Comparison of ENCODE assay signal across 16 cellular contexts in genomic region chr1:112841825-112842224, GRCh38.
A peak's percentile ranks its signal among the peaks of the same experiment; 100 is the strongest.
DNase-seq lines count a peak whose midpoint lies in the region; ATAC-seq lines count a peak whose summit lies in the region.
"Had no signal": no experiment of that assay in that cellular context is flagged by ENCODE, and none has a peak within 500 bp of the region (broad histone marks: within the 10 kb centered on the region; RNA-seq: fewer than 3 reads in every experiment).

No MANE protein-coding gene starts in this region.

- H3K27ac Mint-ChIP-seq in dendritic cell treated with granulocyte-macrophage colony-stimulating factor and Interleukin-4, amounts not matched to agents 40 ng/mL and 50 ng/mL, for 4 days = peak overlapping the region; percentile 82
- H3K27ac Mint-ChIP-seq: mesothelial cell of epicardium had no signal

- H3K36me3 Mint-ChIP-seq in dendritic cell treated with granulocyte-macrophage colony-stimulating factor and Interleukin-4, amounts not matched to agents 40 ng/mL and 50 ng/mL, for 4 days (ENCODE audit: low read depth) = no peaks in the 10 kb centered on the region
- H3K36me3 Mint-ChIP-seq: mesothelial cell of epicardium had no signal

- DNase-seq in GDM1 (lab: John Stamatoyannopoulos, UW) (peak; percentile 33), NOMO-1 (lab: John Stamatoyannopoulos, UW; ENCODE audit: unreplicated experiment in 2 of 2) (peak; percentile 58 to 89), pons (ENCODE audit: low spot score) (peak; percentile 78)
- no peak for DNase-seq in activated CD4-positive, alpha-beta T cell treated with anti-CD3 and anti-CD28 coated beads, Interleukin-2, amount 50 U/mL, for 1 hour
- DNase-seq: activated CD4-positive, alpha-beta T cell treated with anti-CD3 and anti-CD28 coated beads, Interleukin-2, amount 50 U/mL, for 4 hours; activated gamma-delta T cell; COR-L47; foreskin melanocyte; H7; kidney; NCI-H1694; stimulated activated CD4-positive, alpha-beta T cell treated with anti-CD3 and anti-CD28 coated beads, Interleukin-12 subunit alpha, Interleukin-12 subunit beta, amount 100 ng/mL, for 4 hours had no signal

- H3K9me3 Mint-ChIP-seq in dendritic cell treated with granulocyte-macrophage colony-stimulating factor and Interleukin-4, amounts not matched to agents 40 ng/mL and 50 ng/mL, for 4 days = no peaks in the 10 kb centered on the region
- H3K9me3 Mint-ChIP-seq: mesothelial cell of epicardium had no signal

- intact Hi-C loops in dendritic cell treated with granulocyte-macrophage colony-stimulating factor and Interleukin-4, amounts not matched to agents 40 ng/mL and 50 ng/mL, for 4 days (cut with micrococcal nuclease) = loop anchor here (5.0 kb wide), 2 partner anchors 35 kb away; no protein-coding TSS in a partner anchor

- ATAC-seq in HG03520 (IDR thresholded peaks at IDR 0.05; ENCODE audit: unreplicated experiment) (no peak), HG03442 (IDR thresholded peaks at IDR 0.05; ENCODE audit: unreplicated experiment) (no peak)

- no peak overlapping the region for H3K4me3 Mint-ChIP-seq in dendritic cell treated with granulocyte-macrophage colony-stimulating factor and Interleukin-4, amounts not matched to agents 40 ng/mL and 50 ng/mL, for 4 days
- H3K4me3 Mint-ChIP-seq: mesothelial cell of epicardium had no signal

- peaks cover 5% of the 10 kb centered on the region for H3K27me3 Mint-ChIP-seq in dendritic cell treated with granulocyte-macrophage colony-stimulating factor and Interleukin-4, amounts not matched to agents 40 ng/mL and 50 ng/mL, for 4 days

- H3K4me1 Mint-ChIP-seq in dendritic cell treated with granulocyte-macrophage colony-stimulating factor and Interleukin-4, amounts not matched to agents 40 ng/mL and 50 ng/mL, for 4 days (ENCODE audit: low read depth) = peaks cover 45% of the 10 kb centered on the region
- H3K4me1 Mint-ChIP-seq: mesothelial cell of epicardium had no signal
